ENCODE assay signal across 1 cellular context in genomic region chr15:90987561-90988141, GRCh38.
TF ChIP-seq lines count a peak whose summit lies in the region.

No MANE protein-coding gene starts in this region.

TF ChIP-seq in WTC11, 78 proteins besides CTCF, POLR2A, EP300 and RAD21 (continued from another document):
- no peak for TF ChIP-seq PREB (CRISPR knock-in tag; IDR thresholded peaks at IDR 0.05; ENCODE audit: borderline replicate concordance)
- TF ChIP-seq ZNF138 (CRISPR knock-in tag; conservative IDR thresholded peaks at IDR 0.05), result no peak
- no peak for TF ChIP-seq GABPB1 (CRISPR knock-in tag; IDR thresholded peaks at IDR 0.05)
- no peak for TF ChIP-seq MYBL2 (CRISPR knock-in tag; IDR thresholded peaks at IDR 0.05)
- no peak for TF ChIP-seq EMX1 (CRISPR knock-in tag; IDR thresholded peaks at IDR 0.05)
- TF ChIP-seq E2F1 (CRISPR knock-in tag; IDR thresholded peaks at IDR 0.05), result no peak
- no peak for TF ChIP-seq TCF7 (CRISPR knock-in tag; IDR thresholded peaks at IDR 0.05; ENCODE audit: low read depth)
- no peak for TF ChIP-seq TP53 (CRISPR knock-in tag; IDR thresholded peaks at IDR 0.05)
- TF ChIP-seq ETV6 (CRISPR knock-in tag; IDR thresholded peaks at IDR 0.05), result no peak
- TF ChIP-seq ZNF317 (CRISPR knock-in tag; IDR thresholded peaks at IDR 0.05; ENCODE audit: borderline replicate concordance, low read depth), result no peak
- no peak for TF ChIP-seq JAZF1 (CRISPR knock-in tag; IDR thresholded peaks at IDR 0.05)
- no peak for TF ChIP-seq IRF2 (CRISPR knock-in tag; IDR thresholded peaks at IDR 0.05; ENCODE audit: borderline replicate concordance, low read depth)
